ENCODE assay signal across 8 cellular contexts in genomic region chr7:72924748-72925545, GRCh38. TPM values are rescaled to one million over a fixed set of nuclear protein-coding genes. Genes with fewer than 3 reads are reported as not detected.
DNase-seq lines count a peak whose midpoint lies in the region; ATAC-seq, FAIRE-seq and TF ChIP-seq lines count a peak whose summit lies in the region.

Gene POM121 (plus strand): TSS chr7:72925095. CDS start chr7:72925122, 27 bp downstream.

- H3K27ac ChIP-seq in OCI-LY1 (ENCODE audit: low read depth, low read length, poor library complexity, severe bottlenecking) = peak within 1 kb of the TSS; percentile 63
- peak within 1 kb of the TSS; percentile 98 for H3K27ac ChIP-seq in endothelial cell of umbilical vein (ENCODE audit: insufficient read depth, low read depth, low read length)

- H3K4me3 ChIP-seq in OCI-LY1 (ENCODE audit: low read depth, low read length, poor library complexity, severe bottlenecking) (peak within 1 kb of the TSS; percentile 81), endothelial cell of umbilical vein (replicated peaks in 1 of 3; ENCODE audit: insufficient read depth in 1 of 3, low read depth in 1 of 3, low read length in 3 of 3) (peak within 1 kb of the TSS; percentile 95 to 100 (median 100)), mononuclear cell (ENCODE audit: low read length) (peak within 1 kb of the TSS; percentile 91)

- H3K9me3 ChIP-seq in OCI-LY1 (ENCODE audit: low read length) (no peaks in the 10 kb centered on the region), endothelial cell of umbilical vein (replicated peaks; ENCODE audit: control insufficient read depth, insufficient read depth, low read length) (no peaks in the 10 kb centered on the region), mononuclear cell (ENCODE audit: low read depth, low read length) (no peaks in the 10 kb centered on the region)

- H4K20me1 ChIP-seq in OCI-LY1 (ENCODE audit: insufficient read depth, low read length) (no peaks in the 10 kb centered on the region), endothelial cell of umbilical vein (replicated peaks; ENCODE audit: control insufficient read depth, extremely low read depth, insufficient read depth, low read length) (no peaks in the 10 kb centered on the region)

- CTCF ChIA-PET in endothelial cell of umbilical vein (lab: Charles Lee) = no interaction called here

- peak; percentile 28 for FAIRE-seq in endothelial cell of umbilical vein (lab: Jason Lieb, UNC)

- H3K27me3 ChIP-seq in OCI-LY1 (ENCODE audit: insufficient read depth, low read length) (no peaks in the 10 kb centered on the region), endothelial cell of umbilical vein (ENCODE audit: control insufficient read depth in 2 of 2, insufficient read depth in 2 of 2, low read length in 2 of 2) (no peaks in the 10 kb centered on the region), mononuclear cell (ENCODE audit: insufficient read depth, low read length) (no peaks in the 10 kb centered on the region)

- no peaks in the 10 kb centered on the region for H3K9me2 ChIP-seq in OCI-LY1 (ENCODE audit: low read depth, low read length)

- DNase-seq in Caki2 (ENCODE audit: low read depth) = peak; percentile 77
- DNase-seq in HT1080 (ENCODE audit: low read depth) = peak; percentile 81
- peak; percentile 84 for DNase-seq in activated CD8-positive, alpha-beta memory T cell treated with anti-CD3 and anti-CD28 coated beads, Interleukin-2, amount 50 U/mL, for 4 hours
- peak; percentile 90 for DNase-seq in endothelial cell of umbilical vein (ENCODE audit: low read depth, low spot score)
- DNase-seq in stimulated activated CD8-positive, alpha-beta memory T cell treated with anti-CD3 and anti-CD28 coated beads, Interleukin-2, amount 100 ng/mL, for 48 hours (ENCODE audit: low read depth in 2 of 2) = peak; percentile 65 to 74

- BruUV-seq in endothelial cell of umbilical vein (replicated peaks; lab: Mats Ljungman, UMichigan) = no TSS peak

- TF ChIP-seq CTCF in OCI-LY1 (IDR thresholded peaks at IDR 0.05; ENCODE audit: low read length) = no peak
- TF ChIP-seq CTCF in endothelial cell of umbilical vein (IDR thresholded peaks at IDR 0.05; ENCODE audit: extremely low read depth in 1 of 2, insufficient read depth in 1 of 2, low read depth in 1 of 2, low read length in 2 of 2) = no peak

- in situ Hi-C loops in Caki2 (cut with HindIII; ENCODE audit: low pct_unique_long_range_greater_than_20kb, low sequenced_read_pairs) = no loop called here

- H3K4me1 ChIP-seq in OCI-LY1 (ENCODE audit: insufficient read depth, low read length, severe bottlenecking) (peaks cover 16% of the 10 kb centered on the region), endothelial cell of umbilical vein (ENCODE audit: control insufficient read depth, extremely low read depth, insufficient read depth, low read length) (peaks cover 12% of the 10 kb centered on the region), mononuclear cell (ENCODE audit: insufficient read depth, low read length) (peaks cover 26% of the 10 kb centered on the region)

- peak; percentile 85 for ATAC-seq in GM21367 (IDR thresholded peaks at IDR 0.05; ENCODE audit: unreplicated experiment)

- POLR2A ChIA-PET in endothelial cell of umbilical vein (lab: Charles Lee) = no interaction called here

- H2AFZ ChIP-seq in OCI-LY1 (ENCODE audit: low read length) (0 out of 2 replicates have a peak within 1 kb of the TSS, but pooled peaks have one; percentile 17), endothelial cell of umbilical vein (ENCODE audit: low read depth, low read length) (peak within 1 kb of the TSS; percentile 100)

- H3K36me3 ChIP-seq in OCI-LY1 (ENCODE audit: insufficient read depth, low read length) (peaks cover 52% of the 10 kb centered on the region), endothelial cell of umbilical vein (ENCODE audit: control insufficient read depth in 2 of 2, extremely low read depth in 1 of 2, insufficient read depth in 2 of 2, low read length in 2 of 2) (peaks cover 5 to 10% of the 10 kb centered on the region in 2 experiments)

- H3K9ac ChIP-seq in OCI-LY1 (ENCODE audit: low read length) (peak within 1 kb of the TSS; percentile 88), endothelial cell of umbilical vein (replicated peaks; ENCODE audit: extremely low read depth, insufficient read depth, low read length) (peak within 1 kb of the TSS; percentile 100)

- dilution Hi-C loops in endothelial cell of umbilical vein (cut with MboI; ENCODE audit: extremely low pct_ligation_motif_present, low sequenced_read_pairs) = no loop called here

- H3K4me2 ChIP-seq in OCI-LY1 (ENCODE audit: low read length) (peak within 1 kb of the TSS; percentile 95), endothelial cell of umbilical vein (ENCODE audit: insufficient read depth, low read length) (peak within 1 kb of the TSS; percentile 99)

- peaks cover 20% of the 10 kb centered on the region for H3K79me2 ChIP-seq in OCI-LY1 (ENCODE audit: insufficient read depth, low read length)
- peaks cover 45% of the 10 kb centered on the region for H3K79me2 ChIP-seq in endothelial cell of umbilical vein (ENCODE audit: control insufficient read depth, insufficient read depth, low read length)

- H3F3A ChIP-seq in OCI-LY1 (ENCODE audit: insufficient read depth, low read length) = no peaks in the 10 kb centered on the region; the same call in 1 of the 2 replicates

- H3K9me1 ChIP-seq in endothelial cell of umbilical vein (replicated peaks; ENCODE audit: control insufficient read depth, extremely low read depth, insufficient read depth, low read length) = no peaks in the 10 kb centered on the region

- peak; percentile 96 for TF ChIP-seq POLR2A in endothelial cell of umbilical vein (IDR thresholded peaks at IDR 0.05; ENCODE audit: low read depth, low read length)

- intact Hi-C loops in endothelial cell of umbilical vein (cut with micrococcal nuclease) = no loop called here

TF ChIP-seq in endothelial cell of umbilical vein, 7 proteins besides CTCF, POLR2A, EP300 and RAD21:
- TF ChIP-seq POLR2AphosphoS5 (IDR thresholded peaks at IDR 0.05; ENCODE audit: insufficient read depth, low read depth, low read length) = peak; percentile 97
- peak; percentile 23 for TF ChIP-seq MYC (IDR thresholded peaks at IDR 0.05; ENCODE audit: low read depth, low read length)
- no peak for TF ChIP-seq GATA2 (IDR thresholded peaks at IDR 0.05; ENCODE audit: insufficient read depth, insufficient read length, low read depth, low read length)

RNA-seq across cellular contexts. Expression of gene POM121, which starts in this region (rescaled TPM):
- total RNA-seq in Caki2 (2014; rRNA removed; shearing (Covaris generic); ENCODE audit: low replicate concordance) = 2.7 and 3.6 TPM in 2 replicates
- total RNA-seq in HT1080 (2014; rRNA removed; shearing (Covaris generic)) = 7.6 and 11.2 TPM in 2 replicates
- 31.2 and 36.9 TPM in 2 replicates for polyA plus RNA-seq in HT1080 (2015; cell fraction: cytosol; rRNA removed)
- 32.9 and 33.8 TPM in 2 replicates for polyA plus RNA-seq in HT1080 (2015; cell fraction: nucleus; rRNA removed)
- total RNA-seq in endothelial cell of umbilical vein (46.8 and 47.8 TPM in 2 replicates), mononuclear cell (17.4 TPM)
- 9.3 and 12.3 TPM in 2 replicates for polyA plus RNA-seq in endothelial cell of umbilical vein
- 13.7 and 14.7 TPM in 2 replicates for polyA plus RNA-seq in endothelial cell of umbilical vein (2011; cell fraction: cytosol; rRNA removed)
- polyA plus RNA-seq in endothelial cell of umbilical vein (2011; cell fraction: nucleus; rRNA removed) = 21.2 and 22.3 TPM in 2 replicates
- polyA plus RNA-seq in endothelial cell of umbilical vein (2012) = 23.7 and 25.9 TPM in 2 replicates
- polyA minus RNA-seq in endothelial cell of umbilical vein = 14.0 and 17.1 TPM in 2 replicates
- 15.4 TPM for polyA minus RNA-seq in endothelial cell of umbilical vein (2011; cell fraction: cytosol; rRNA and poly(A)+ RNA removed)
- 14.7 and 14.9 TPM in 2 replicates for polyA minus RNA-seq in endothelial cell of umbilical vein (2011; cell fraction: nucleus; rRNA and poly(A)+ RNA removed)

Comparison
In these comparisons a context has a peak if more than half of its experiments do, and no peak if none do; other contexts are left out.
1. Peak in every context shown above with its lines: DNase-seq, ATAC-seq, H3K4me3 ChIP-seq and H3K27ac ChIP-seq.